ENCODE assay signal across 1 cellular context in the genomic region with DNA sequence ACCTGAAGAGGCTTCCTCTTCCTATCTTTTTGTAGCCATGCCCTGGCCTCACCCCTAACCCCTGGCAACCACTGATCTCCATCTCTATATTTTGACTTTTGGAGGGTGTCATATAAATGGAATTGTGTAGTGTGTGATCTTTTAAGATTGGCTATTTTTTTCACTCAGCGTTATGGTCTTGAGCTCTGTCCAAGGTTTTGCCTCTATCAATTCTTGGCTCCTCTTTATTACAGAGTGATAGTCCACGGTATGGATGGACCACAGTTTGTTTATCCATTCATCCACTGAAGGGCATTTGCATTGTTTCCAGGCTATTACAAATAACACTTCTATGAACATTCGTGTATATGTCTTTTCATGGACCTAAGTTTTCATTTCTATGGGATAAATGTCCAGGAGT.
TF ChIP-seq lines count a peak whose summit lies in the region.

No MANE protein-coding gene starts in this region.

TF ChIP-seq in HEK293, 187 proteins besides CTCF, POLR2A, EP300 and RAD21 (continued from another document):
- TF ChIP-seq REST (tag by site-specific recombination; IDR thresholded peaks at IDR 0.05), result peak; percentile 76
- TF ChIP-seq ZEB2 (tag by site-specific recombination; IDR thresholded peaks at IDR 0.05), result no peak
